Comparison of ENCODE assay signal across 22 cellular contexts in genomic region chr14:46290706-46291105, GRCh38.
"Had no signal": no experiment of that assay in that cellular context is flagged by ENCODE, and none has a peak within 500 bp of the region (broad histone marks: within the 10 kb centered on the region; RNA-seq: fewer than 3 reads in every experiment).

No MANE protein-coding gene starts in this region.

- H3K36me3 ChIP-seq: left ventricle myocardium inferior, ovary, right atrium auricular region, right lobe of liver, stomach, thyroid gland, transverse colon, upper lobe of left lung, vagina had no signal

- H3K4me1 Mint-ChIP-seq: naive thymus-derived CD4-positive, alpha-beta T cell; stimulated activated naive B cell treated with anti-CD40 and anti-IgM and Interleukin-4, amounts not matched to agents 10 μg/mL and 1 μg/mL and 100 μg/mL, for 72 hours had no signal

- H3K27ac Mint-ChIP-seq: naive thymus-derived CD4-positive, alpha-beta T cell; natural killer cell treated with Interleukin-12 subunit alpha and Interleukin-12 subunit beta and Interleukin-15 and Interleukin-18, amount 100 ng/mL, for 72 hours; progenitor cell of endocrine pancreas; stimulated activated naive B cell treated with anti-CD40 and anti-IgM and Interleukin-4, amounts not matched to agents 10 μg/mL and 1 μg/mL and 100 μg/mL, for 72 hours had no signal

- H3K4me3 Mint-ChIP-seq: naive thymus-derived CD4-positive, alpha-beta T cell; natural killer cell treated with Interleukin-12 subunit alpha and Interleukin-12 subunit beta and Interleukin-15 and Interleukin-18, amount 100 ng/mL, for 72 hours; stimulated activated naive B cell treated with anti-CD40 and anti-IgM and Interleukin-4, amounts not matched to agents 10 μg/mL and 1 μg/mL and 100 μg/mL, for 72 hours had no signal

- ATAC-seq: mucosa of descending colon; naive thymus-derived CD4-positive, alpha-beta T cell; natural killer cell treated with Interleukin-12 subunit alpha and Interleukin-12 subunit beta and Interleukin-15 and Interleukin-18, amount 100 ng/mL, for 72 hours; right lobe of liver; stimulated activated naive B cell treated with anti-CD40 and anti-IgM and Interleukin-4, amounts not matched to agents 10 μg/mL and 1 μg/mL and 100 μg/mL, for 72 hours; stimulated activated naive CD8-positive, alpha-beta T cell treated with anti-CD3 and anti-CD28 coated beads, Interleukin-15, Interleukin-2, amounts not matched to agents 100 U/mL and 50 U/mL, for 24 hours had no signal

- H3K4me1 ChIP-seq: left ventricle myocardium inferior, right atrium auricular region, right lobe of liver, stomach, testis, thyroid gland, transverse colon, upper lobe of left lung, vagina had no signal

- H3K9me3 ChIP-seq: mucosa of descending colon, ovary, right atrium auricular region, right lobe of liver, testis, thyroid gland, transverse colon, upper lobe of left lung had no signal

- H3K27me3 ChIP-seq: ovary, right atrium auricular region, right lobe of liver, stomach, testis, thyroid gland, transverse colon, upper lobe of left lung, vagina had no signal

- DNase-seq: islet precursor cell; left ventricle myocardium inferior; midbrain; mucosa of descending colon; naive thymus-derived CD4-positive, alpha-beta T cell; ovary; right lobe of liver; stimulated activated CD4-positive, alpha-beta T cell treated with anti-CD3 and anti-CD28 coated beads, Interleukin-1b, Interleukin-23, amount 100 ng/mL, for 48 hours; stimulated activated CD4-positive, alpha-beta T cell treated with anti-CD3 and anti-CD28 coated beads, Interleukin-2, amount 100 ng/mL, for 48 hours; stimulated activated naive B cell treated with anti-CD40 and anti-IgM and Interleukin-4, amounts not matched to agents 10 μg/mL and 1 μg/mL and 100 μg/mL, for 72 hours; stimulated activated naive CD8-positive, alpha-beta T cell treated with anti-CD3 and anti-CD28 coated beads, Interleukin-15, Interleukin-2, amounts not matched to agents 100 U/mL and 50 U/mL, for 24 hours; stomach; testis; thyroid gland; transverse colon; upper lobe of left lung had no signal

- H3K27me3 Mint-ChIP-seq: naive thymus-derived CD4-positive, alpha-beta T cell; natural killer cell treated with Interleukin-12 subunit alpha and Interleukin-12 subunit beta and Interleukin-15 and Interleukin-18, amount 100 ng/mL, for 72 hours; progenitor cell of endocrine pancreas; stimulated activated naive B cell treated with anti-CD40 and anti-IgM and Interleukin-4, amounts not matched to agents 10 μg/mL and 1 μg/mL and 100 μg/mL, for 72 hours had no signal

- H3K36me3 Mint-ChIP-seq: naive thymus-derived CD4-positive, alpha-beta T cell; stimulated activated naive B cell treated with anti-CD40 and anti-IgM and Interleukin-4, amounts not matched to agents 10 μg/mL and 1 μg/mL and 100 μg/mL, for 72 hours had no signal

- H3K4me3 ChIP-seq: left ventricle myocardium inferior, lung, mucosa of descending colon, ovary, right atrium auricular region, right lobe of liver, smooth muscle cell, stomach, testis, thyroid gland, transverse colon, upper lobe of left lung, vagina had no signal

- H3K27ac ChIP-seq: left ventricle myocardium inferior, ovary, right atrium auricular region, right lobe of liver, stomach, testis, thyroid gland, transverse colon, upper lobe of left lung, vagina had no signal
